ENCODE assay signal across 8 cellular contexts in genomic region chr14:21103165-21103709, GRCh38. TPM values are rescaled to one million over a fixed set of nuclear protein-coding genes. Genes with fewer than 3 reads are reported as not detected.
DNase-seq lines count a peak whose midpoint lies in the region; TF ChIP-seq lines count a peak whose summit lies in the region.

No MANE protein-coding gene starts in this region.

- in situ Hi-C loops in brain microvascular endothelial cell (cut with HindIII; ENCODE audit: low pct_ligation_motif_present, low sequenced_read_pairs) (no loop called here), G401 (cut with HindIII; ENCODE audit: low sequenced_read_pairs) (no loop called here)

- DNase-seq in BE2C (no peak), HL-60 (ENCODE audit: low read depth in 1 of 2, low spot score in 1 of 2) (no peak), brain microvascular endothelial cell (no peak), iPS-NIHi11 (ENCODE audit: low spot score) (no peak), G401 (ENCODE audit: low spot score) (no peak), NAMALWA (ENCODE audit: low spot score) (no peak), retina (no peak)

- H3K4me1 ChIP-seq in BE2C: peaks cover 35% of the 10 kb centered on the region
- H3K4me1 ChIP-seq in muscle layer of colon (ENCODE audit: insufficient read depth, low read length): peaks cover 37% of the 10 kb centered on the region

- H3K27ac ChIP-seq in HL-60 (replicated peaks) (peak overlapping the region; percentile 100), brain microvascular endothelial cell (peak overlapping the region; percentile 100), muscle layer of colon (ENCODE audit: low read depth, low read length) (peak overlapping the region; percentile 99)

- H3K27me3 ChIP-seq in BE2C (no peaks in the 10 kb centered on the region), HL-60 (ENCODE audit: insufficient read depth, poor library complexity, severe bottlenecking) (no peaks in the 10 kb centered on the region), brain microvascular endothelial cell (replicated peaks) (no peaks in the 10 kb centered on the region), muscle layer of colon (ENCODE audit: control insufficient read depth in 1 of 2, insufficient read depth in 2 of 2, low read length in 2 of 2) (no peaks in the 10 kb centered on the region)

- no peak for TF ChIP-seq CTCF in BE2C (IDR thresholded peaks at IDR 0.05; ENCODE audit: low read depth, low read length)
- TF ChIP-seq CTCF in HL-60 (IDR thresholded peaks at IDR 0.05; ENCODE audit: insufficient read depth, low read length): no peak
- no peak for TF ChIP-seq CTCF in brain microvascular endothelial cell (IDR thresholded peaks at IDR 0.05; ENCODE audit: low read depth, low read length, missing control alignments)

- H3K36me3 ChIP-seq in BE2C (no peaks in the 10 kb centered on the region), brain microvascular endothelial cell (replicated peaks) (no peaks in the 10 kb centered on the region), muscle layer of colon (ENCODE audit: insufficient read depth, low read length) (no peaks in the 10 kb centered on the region)

- H3K9me3 ChIP-seq in BE2C (no peaks in the 10 kb centered on the region), muscle layer of colon (ENCODE audit: low read length) (no peaks in the 10 kb centered on the region)

- H3K9ac ChIP-seq in muscle layer of colon (ENCODE audit: low read length): peak overlapping the region; percentile 18

- H3K4me3 ChIP-seq in BE2C (ENCODE audit: low read depth, low read length) (peak overlapping the region; percentile 78), HL-60 (replicated peaks; ENCODE audit: insufficient read depth, low read length) (peak overlapping the region; percentile 73), brain microvascular endothelial cell (ENCODE audit: low read depth, low read length) (peak overlapping the region; percentile 73), muscle layer of colon (ENCODE audit: low read depth in 1 of 2, low read length in 2 of 2) (peak overlapping the region; percentile 67 to 80)

RNA-seq across cellular contexts. Expression of gene TMEM253, which starts 2.4 kb away (rescaled TPM):
- 4.6 TPM for polyA plus RNA-seq in BE2C (2012; ENCODE audit: insufficient read depth, insufficient read length, low read depth)
- total RNA-seq in G401 (2014; rRNA removed; shearing (Covaris generic)): not detected in 2 replicates

RNA-seq across cellular contexts. Expression of gene ZNF219, which starts 4.8 kb away (rescaled TPM):
- 78.8 TPM for polyA plus RNA-seq in BE2C (2012; ENCODE audit: insufficient read depth, insufficient read length, low read depth)
- total RNA-seq in G401 (2014; rRNA removed; shearing (Covaris generic)): 29.4 and 45.8 TPM in 2 replicates

RNA-seq across cellular contexts. Expression of gene ARHGEF40, which starts 33.1 kb away (rescaled TPM):
- polyA plus RNA-seq in BE2C (2012; ENCODE audit: insufficient read depth, insufficient read length, low read depth): 41.9 TPM
- total RNA-seq in G401 (2014; rRNA removed; shearing (Covaris generic)): 48.6 and 50.3 TPM in 2 replicates

RNA-seq across cellular contexts. Expression of gene RNASE8, which starts 45.6 kb away (rescaled TPM):
- not detected for polyA plus RNA-seq in BE2C (2012; ENCODE audit: insufficient read depth, insufficient read length, low read depth)
- total RNA-seq in G401 (2014; rRNA removed; shearing (Covaris generic)): not detected in 2 replicates

RNA-seq across cellular contexts. Expression of gene OR5AU1, which starts 52.6 kb away (rescaled TPM):
- not detected for polyA plus RNA-seq in BE2C (2012; ENCODE audit: insufficient read depth, insufficient read length, low read depth)
- total RNA-seq in G401 (2014; rRNA removed; shearing (Covaris generic)): 0.71 TPM in 1 of 2 replicates, not detected in the other
